1 cellular context compared by ENCODE assay signal in genomic region chr10:52319926-52320325, GRCh38.
TF ChIP-seq lines count a peak whose summit lies in the region.

No MANE protein-coding gene starts in this region.

TF ChIP-seq in endothelial cell of umbilical vein, 7 proteins besides CTCF, POLR2A, EP300 and RAD21:
- no peak for TF ChIP-seq GATA2 (IDR thresholded peaks at IDR 0.05; ENCODE audit: insufficient read depth, insufficient read length, low read depth, low read length)
- TF ChIP-seq MYC (IDR thresholded peaks at IDR 0.05; ENCODE audit: low read depth, low read length), result no peak
- TF ChIP-seq, protein P1, sequence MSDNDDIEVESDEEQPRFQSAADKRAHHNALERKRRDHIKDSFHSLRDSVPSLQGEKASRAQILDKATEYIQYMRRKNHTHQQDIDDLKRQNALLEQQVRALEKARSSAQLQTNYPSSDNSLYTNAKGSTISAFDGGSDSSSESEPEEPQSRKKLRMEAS (IDR thresholded peaks at IDR 0.05; ENCODE audit: insufficient read depth, insufficient read length), result no peak
- TF ChIP-seq FOS (IDR thresholded peaks at IDR 0.05; ENCODE audit: borderline replicate concordance, insufficient read depth, low read length), result no peak
- TF ChIP-seq JUN (IDR thresholded peaks at IDR 0.05; ENCODE audit: borderline replicate concordance, insufficient read depth, insufficient read length, low read depth), result no peak
- no peak for TF ChIP-seq POLR2AphosphoS5 (IDR thresholded peaks at IDR 0.05; ENCODE audit: insufficient read depth, low read depth, low read length)
- no peak for TF ChIP-seq EZH2 (IDR thresholded peaks at IDR 0.05; ENCODE audit: borderline replicate concordance, low read depth, low read length, severe bottlenecking)
